2 cellular contexts compared by ENCODE assay signal in genomic region chr15:80662756-80663553, GRCh38.
TF ChIP-seq lines count a peak whose summit lies in the region.

No MANE protein-coding gene starts in this region.

TF ChIP-seq in A549, 52 proteins besides CTCF, POLR2A, EP300 and RAD21:
- TF ChIP-seq MYC (IDR thresholded peaks at IDR 0.05; ENCODE audit: borderline replicate concordance, low read length) (no peak), KDM5A (IDR thresholded peaks at IDR 0.05) (no peak), MAZ (IDR thresholded peaks at IDR 0.05; ENCODE audit: borderline replicate concordance, low read depth, low read length) (no peak), USF2 (IDR thresholded peaks at IDR 0.05) (no peak), ZFP36 (IDR thresholded peaks at IDR 0.05; ENCODE audit: borderline replicate concordance, partially characterized antibody) (no peak), TP53 (CRISPR knock-in tag; IDR thresholded peaks at IDR 0.05) (no peak), TFCP2L1 (CRISPR knock-in tag; IDR thresholded peaks at IDR 0.05) (no peak), GATA3 (IDR thresholded peaks at IDR 0.05; ENCODE audit: borderline replicate concordance) (no peak), NFE2L2 (conservative IDR thresholded peaks at IDR 0.05; ENCODE audit: low read length) (no peak), JUNB (IDR thresholded peaks at IDR 0.05) (no peak), FOSB (CRISPR knock-in tag; IDR thresholded peaks at IDR 0.05) (no peak), SREBF2 (IDR thresholded peaks at IDR 0.05) (no peak), ZNF302 (CRISPR knock-in tag; IDR thresholded peaks at IDR 0.05) (no peak), FOXS1 (CRISPR knock-in tag; IDR thresholded peaks at IDR 0.05) (no peak), KDM1A (IDR thresholded peaks at IDR 0.05; ENCODE audit: low read depth) (no peak), RNF2 (IDR thresholded peaks at IDR 0.05; ENCODE audit: borderline replicate concordance, low read depth) (no peak), HOXA7 (CRISPR knock-in tag; IDR thresholded peaks at IDR 0.05) (no peak)

TF ChIP-seq in IMR-90, 13 proteins besides CTCF, POLR2A, EP300 and RAD21:
- TF ChIP-seq ELK1 (IDR thresholded peaks at IDR 0.05; ENCODE audit: borderline replicate concordance, low read depth, low read length) (no peak), CEBPB (IDR thresholded peaks at IDR 0.05; ENCODE audit: low read depth, low read length) (peak; percentile 28; the same call in 1 of the 2 replicates)
